In the genomic region with DNA sequence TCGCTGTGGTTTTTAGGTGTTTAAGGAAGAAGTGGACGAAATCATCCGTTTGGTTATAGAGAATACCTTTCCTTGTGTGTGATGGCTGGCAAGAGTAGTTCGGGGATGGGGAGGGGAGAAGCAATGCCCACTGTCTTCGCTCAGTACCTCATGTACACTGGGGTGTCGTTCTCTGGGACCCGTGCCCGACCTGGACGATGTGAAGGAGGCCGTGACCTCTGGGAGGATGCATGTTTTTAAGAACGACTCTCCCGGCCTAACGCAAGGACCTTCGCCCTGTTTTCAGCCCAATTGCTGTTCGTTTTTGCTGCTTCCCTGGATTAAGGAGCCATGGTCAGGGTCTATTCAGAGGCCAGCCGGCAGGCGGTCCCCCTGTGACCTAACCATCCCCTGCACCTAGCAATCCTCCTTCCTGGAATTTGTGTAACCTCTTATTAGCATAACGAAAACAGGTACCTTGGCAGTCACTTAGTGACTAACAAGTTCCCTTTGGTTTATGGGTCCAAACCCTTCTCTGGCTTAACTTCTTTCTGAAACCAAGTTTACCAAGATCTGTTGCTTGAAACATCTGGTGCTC, we compare ENCODE assay signal across 8 cellular contexts. TPM values are rescaled to one million over a fixed set of nuclear protein-coding genes. Genes with fewer than 3 reads are reported as not detected.
DNase-seq lines count a peak whose midpoint lies in the region; ATAC-seq and TF ChIP-seq lines count a peak whose summit lies in the region.

No MANE protein-coding gene starts in this region.

- CTCF ChIA-PET in CD8-positive, alpha-beta T cell (lab: Charles Lee): interaction anchor here (1.5 to 1.9 kb wide), 2 partner anchors 44 to 63 kb away, joined by 4 to 10 read pairs; no protein-coding TSS in a partner anchor
- CTCF ChIA-PET in naive thymus-derived CD4-positive, alpha-beta T cell (lab: Charles Lee): interaction anchor here (1.9 kb wide), 1 partner anchor 62 kb away, joined by 7 read pairs; no protein-coding TSS in a partner anchor

- POLR2A ChIA-PET in CD8-positive, alpha-beta T cell (lab: Charles Lee): interaction anchor here (2.9 to 6.0 kb wide), 2 partner anchors 45 to 46 kb away, joined by 56 to 94 read pairs; a partner anchor contains a TSS
- POLR2A ChIA-PET in naive thymus-derived CD4-positive, alpha-beta T cell (lab: Charles Lee): interaction anchor here (6.6 kb wide), 1 partner anchor 47 kb away, joined by 61 read pairs; a partner anchor contains a TSS

- no peak for DNase-seq in CD8-positive, alpha-beta T cell
- peak; percentile 33 for DNase-seq in M059J (ENCODE audit: low read depth)
- no peak for DNase-seq in breast epithelium (ENCODE audit: low spot score in 2 of 2)
- peak in 2 of 9 donors; percentile 12 to 38 for DNase-seq in naive thymus-derived CD4-positive, alpha-beta T cell
- no peak for DNase-seq in left lobe of liver (ENCODE audit: low spot score)
- DNase-seq in NCI-H1930 (lab: John Stamatoyannopoulos, UW): no peak
- DNase-seq in NCI-H345 treated with DMSO at 0.1 percent for 48 hours (lab: John Stamatoyannopoulos, UW; ENCODE audit: unreplicated experiment): no peak
- no peak for DNase-seq in right atrium auricular region (ENCODE audit: low spot score)

- no peak overlapping the region for H3K27ac ChIP-seq in CD8-positive, alpha-beta T cell (ENCODE audit: low read depth, low read length)
- H3K27ac ChIP-seq in breast epithelium: no peak overlapping the region
- H3K27ac ChIP-seq in naive thymus-derived CD4-positive, alpha-beta T cell (ENCODE audit: low read depth, low read length): no peak overlapping the region
- H3K27ac ChIP-seq in right atrium auricular region: no peak overlapping the region

- peaks cover 55% of the 10 kb centered on the region for H3K4me1 Mint-ChIP-seq in CD8-positive, alpha-beta T cell (ENCODE audit: low read depth)
- H3K4me1 Mint-ChIP-seq in naive thymus-derived CD4-positive, alpha-beta T cell: peaks cover 23 to 66% (median 62%) of the 10 kb centered on the region in 7 donors

- no peaks in the 10 kb centered on the region for H3K9me3 Mint-ChIP-seq in CD8-positive, alpha-beta T cell
- H3K9me3 Mint-ChIP-seq in naive thymus-derived CD4-positive, alpha-beta T cell: peaks cover 0 to 2% (median 0%) of the 10 kb centered on the region in 11 donors

- no peaks in the 10 kb centered on the region for H3K9me3 ChIP-seq in CD8-positive, alpha-beta T cell (ENCODE audit: low read length)
- no peaks in the 10 kb centered on the region for H3K9me3 ChIP-seq in breast epithelium
- H3K9me3 ChIP-seq in naive thymus-derived CD4-positive, alpha-beta T cell (ENCODE audit: control insufficient read depth in 2 of 3, low read length in 3 of 3): no peaks in the 10 kb centered on the region
- no peaks in the 10 kb centered on the region for H3K9me3 ChIP-seq in right atrium auricular region

- no peak for TF ChIP-seq CTCF in CD8-positive, alpha-beta T cell (IDR thresholded peaks at IDR 0.05)
- TF ChIP-seq CTCF in breast epithelium (IDR thresholded peaks at IDR 0.05) (no peak), right atrium auricular region (IDR thresholded peaks at IDR 0.05) (no peak)

- H3K27ac Mint-ChIP-seq in CD8-positive, alpha-beta T cell: peak overlapping the region; percentile 73
- H3K27ac Mint-ChIP-seq in naive thymus-derived CD4-positive, alpha-beta T cell: peak overlapping the region; percentile 55 to 97 (median 87)

- no peak for ATAC-seq in CD8-positive, alpha-beta T cell
- ATAC-seq in naive thymus-derived CD4-positive, alpha-beta T cell: no peak
- no peak for ATAC-seq in left lobe of liver

- intact Hi-C loops in CD8-positive, alpha-beta T cell (cut with DNase I, micrococcal nuclease): loop anchor here (1.0 to 5.0 kb wide), 7 partner anchors 14 to 201 kb away; a partner anchor contains a TSS
- intact Hi-C loops in breast epithelium (cut with DNase I; ENCODE audit: low total_unique reads): no loop called here
- intact Hi-C loops in naive thymus-derived CD4-positive, alpha-beta T cell (cut with micrococcal nuclease): loop anchor here (1.0 to 10.0 kb wide), 8 partner anchors 41 to 1509 kb away; a partner anchor contains a TSS

- no peaks in the 10 kb centered on the region for H3K36me3 ChIP-seq in CD8-positive, alpha-beta T cell (ENCODE audit: insufficient read depth, low read length)
- H3K36me3 ChIP-seq in breast epithelium (no peaks in the 10 kb centered on the region), right atrium auricular region (no peaks in the 10 kb centered on the region)
- H3K36me3 ChIP-seq in naive thymus-derived CD4-positive, alpha-beta T cell (ENCODE audit: control insufficient read depth in 2 of 3, insufficient read depth in 3 of 3, low read length in 3 of 3): no peaks in the 10 kb centered on the region

- TF ChIP-seq POLR2A in breast epithelium (IDR thresholded peaks at IDR 0.05): no peak

- peaks cover 39% of the 10 kb centered on the region for H3K4me1 ChIP-seq in CD8-positive, alpha-beta T cell (ENCODE audit: insufficient read depth, low read length)
- H3K4me1 ChIP-seq in breast epithelium (no peaks in the 10 kb centered on the region), right atrium auricular region (peaks cover 0 to 18% of the 10 kb centered on the region in 2 donors)
- peaks cover 30 to 38% of the 10 kb centered on the region in 2 donors for H3K4me1 ChIP-seq in naive thymus-derived CD4-positive, alpha-beta T cell (ENCODE audit: control insufficient read depth in 2 of 2, insufficient read depth in 2 of 2, low read length in 2 of 2)

- H3K4me3 Mint-ChIP-seq in CD8-positive, alpha-beta T cell: peak overlapping the region; percentile 81
- H3K4me3 Mint-ChIP-seq in naive thymus-derived CD4-positive, alpha-beta T cell: peak overlapping the region; percentile 85 to 100 (median 91)

- no peaks in the 10 kb centered on the region for H3K27me3 ChIP-seq in CD8-positive, alpha-beta T cell (ENCODE audit: insufficient read depth, low read length)
- H3K27me3 ChIP-seq in breast epithelium (no peaks in the 10 kb centered on the region), right atrium auricular region (peaks cover 11 to 18% of the 10 kb centered on the region in 2 donors)
- H3K27me3 ChIP-seq in naive thymus-derived CD4-positive, alpha-beta T cell (ENCODE audit: control insufficient read depth in 2 of 2, insufficient read depth in 2 of 2, low read length in 2 of 2): no peaks in the 10 kb centered on the region

- peaks cover 3% of the 10 kb centered on the region for H3K36me3 Mint-ChIP-seq in CD8-positive, alpha-beta T cell
- H3K36me3 Mint-ChIP-seq in naive thymus-derived CD4-positive, alpha-beta T cell: peaks cover 0 to 23% (median 0%) of the 10 kb centered on the region in 5 donors

- H3K27me3 Mint-ChIP-seq in CD8-positive, alpha-beta T cell (ENCODE audit: low read depth): no peaks in the 10 kb centered on the region
- H3K27me3 Mint-ChIP-seq in naive thymus-derived CD4-positive, alpha-beta T cell: no peaks in the 10 kb centered on the region

- H3K4me3 ChIP-seq in CD8-positive, alpha-beta T cell (ENCODE audit: low read depth, low read length): peak overlapping the region; percentile 91
- H3K4me3 ChIP-seq in breast epithelium: peak overlapping the region; percentile 47 to 70 (median 59)
- peak overlapping the region; percentile 77 for H3K4me3 ChIP-seq in naive thymus-derived CD4-positive, alpha-beta T cell (ENCODE audit: low read length)
- peak overlapping the region in 1 of 2 donors; percentile 55 for H3K4me3 ChIP-seq in right atrium auricular region

RNA-seq across cellular contexts. Expression of a gene that starts 1.3 kb away (rescaled TPM):
- total RNA-seq in CD8-positive, alpha-beta T cell: under 1 TPM; 0.43 to 0.50 TPM
- total RNA-seq in M059J (2014; rRNA removed; shearing (Covaris generic)): 38.2 and 51.3 TPM in 2 replicates
- total RNA-seq in breast epithelium: 1 to 10 TPM; 2.2 to 5.8 (median 4.9) TPM
- total RNA-seq in naive thymus-derived CD4-positive, alpha-beta T cell: 10 to 100 TPM in 1 of 5 experiments, 1 to 10 TPM in 4; 1.1 to 49.5 (median 4.5) TPM
- polyA plus RNA-seq in naive thymus-derived CD4-positive, alpha-beta T cell: 1 to 10 TPM; 2.6 to 4.8 TPM
- 0.45 TPM for total RNA-seq in left lobe of liver
- 1 to 10 TPM in 1 of 2 donors, under 1 TPM in 1; 0.63 to 1.8 TPM for total RNA-seq in right atrium auricular region

RNA-seq across cellular contexts. Expression of a gene that starts 47.2 kb away (rescaled TPM):
- 100 to 1,000 TPM; 241 to 247 TPM for total RNA-seq in CD8-positive, alpha-beta T cell
- total RNA-seq in M059J (2014; rRNA removed; shearing (Covaris generic)): 183 and 328 TPM in 2 replicates
- total RNA-seq in breast epithelium (100 to 1,000 TPM; 168 to 324 (median 282) TPM), left lobe of liver (161 TPM), right atrium auricular region (100 to 1,000 TPM; 124 to 160 TPM)
- 100 to 1,000 TPM; 394 to 702 (median 437) TPM for total RNA-seq in naive thymus-derived CD4-positive, alpha-beta T cell
- polyA plus RNA-seq in naive thymus-derived CD4-positive, alpha-beta T cell: 100 to 1,000 TPM; 612 to 833 TPM

RNA-seq across cellular contexts. Expression of a gene that starts 48.2 kb away (rescaled TPM):
- 100 to 1,000 TPM; 103 to 106 TPM for total RNA-seq in CD8-positive, alpha-beta T cell
- 224 and 268 TPM in 2 replicates for total RNA-seq in M059J (2014; rRNA removed; shearing (Covaris generic))
- 10 to 100 TPM; 88.0 to 98.3 (median 96.0) TPM for total RNA-seq in breast epithelium
- 100 to 1,000 TPM; 103 to 214 (median 155) TPM for total RNA-seq in naive thymus-derived CD4-positive, alpha-beta T cell
- polyA plus RNA-seq in naive thymus-derived CD4-positive, alpha-beta T cell: 100 to 1,000 TPM in 1 of 2 donors, 10 to 100 TPM in 1; 86.9 to 111 TPM
- total RNA-seq in left lobe of liver: 24.7 TPM
- 10 to 100 TPM; 37.9 to 43.3 TPM for total RNA-seq in right atrium auricular region
